38 cellular contexts compared by ENCODE assay signal in the genomic region with DNA sequence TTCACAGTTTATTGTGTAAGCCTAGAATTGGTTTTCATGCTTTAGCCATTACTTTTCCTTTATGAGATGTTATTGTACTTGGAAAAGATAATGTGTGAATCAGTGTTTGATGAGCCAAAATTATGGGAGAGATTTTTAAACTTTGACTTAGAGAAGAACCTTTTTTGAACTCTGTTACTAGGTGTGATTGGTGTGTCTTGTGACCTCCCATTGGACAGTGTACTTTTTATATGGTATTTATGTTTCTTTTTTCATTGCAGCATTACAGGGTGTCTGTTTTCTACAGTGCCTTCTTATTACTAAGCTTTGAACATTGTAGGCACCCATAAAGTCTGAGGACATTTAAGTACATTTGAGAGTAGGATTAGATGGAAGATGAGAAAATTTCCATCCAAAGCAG.
"Had no signal": no experiment of that assay in that cellular context is flagged by ENCODE, and none has a peak within 500 bp of the region (broad histone marks: within the 10 kb centered on the region; RNA-seq: fewer than 3 reads in every experiment).

No MANE protein-coding gene starts in this region.

- H3K9me3 Mint-ChIP-seq: activated CD4-positive, alpha-beta memory T cell treated with anti-CD3 and anti-CD28 coated beads for 36 hours; activated CD4-positive, alpha-beta T cell treated with anti-CD3 and anti-CD28 coated beads, Interleukin-2, amount 10 ng/mL, durations not matched to agents 24 days and 14 days; activated naive CD4-positive, alpha-beta T cell treated with anti-CD3 and anti-CD28 coated beads, Interleukin-2, amount 50 U/mL, for 72 hours; activated T-cell treated with anti-CD3 and anti-CD28 coated beads, Interleukin-2, amount 50 U/mL, for 4 hours; activated T-cell treated with anti-CD3 and anti-CD28 coated beads, Interleukin-2, amount 50 U/mL, for 72 hours; activated T-helper 17 cell treated with anti-CD3 and anti-CD28 coated beads, Interleukin-2, amount 50 U/mL, for 72 hours; central memory CD8-positive, alpha-beta T cell; T-helper 2 cell treated with Interferon-gamma antibody and Interleukin-4, amounts not matched to agents 5 μg/mL and 100 μg/mL, for 36 hours had no signal

- H3K9me3 ChIP-seq: adrenal gland, body of pancreas had no signal

- H3K4me3 Mint-ChIP-seq: activated B cell treated with CpG ODN at 0.5 μM for 24 hours; activated CD4-positive, alpha-beta memory T cell treated with anti-CD3 and anti-CD28 coated beads for 36 hours; activated CD4-positive, alpha-beta T cell treated with anti-CD3 and anti-CD28 coated beads, Interleukin-2, amount 10 ng/mL, durations not matched to agents 24 days and 14 days; activated CD8-positive, alpha-beta T cell treated with anti-CD3 and anti-CD28 coated beads for 36 hours; activated naive CD4-positive, alpha-beta T cell treated with anti-CD3 and anti-CD28 coated beads for 36 hours; activated naive CD8-positive, alpha-beta T cell treated with anti-CD3 and anti-CD28 coated beads for 36 hours; activated T-cell treated with anti-CD3 and anti-CD28 coated beads, Interleukin-2, amount 50 U/mL, for 4 hours; activated T-cell treated with anti-CD3 and anti-CD28 coated beads, Interleukin-2, amount 50 U/mL, for 72 hours; activated T-helper 1 cell treated with anti-CD3 and anti-CD28 coated beads, Interleukin-12 subunit alpha, Interleukin-12 subunit beta, Interleukin-2, Interleukin-4 antibody, amounts not matched to agents 30 ng/mL and 10 ng/mL and 1 ng/mL, durations not matched to agents 14 hours and 24 hours and 36 hours; activated T-helper 17 cell treated with anti-CD3 and anti-CD28 coated beads, Interleukin-2, amount 50 U/mL, for 72 hours; central memory CD8-positive, alpha-beta T cell; T-helper 1 cell treated with Interleukin-12 subunit alpha and Interleukin-12 subunit beta and Interleukin-4 antibody, amounts not matched to agents 30 μg/mL and 1 μg/mL, for 36 hours; T-helper 2 cell treated with Interferon-gamma antibody and Interleukin-4, amounts not matched to agents 5 μg/mL and 100 μg/mL, for 36 hours had no signal

- H3K27me3 Mint-ChIP-seq: activated CD4-positive, alpha-beta memory T cell treated with anti-CD3 and anti-CD28 coated beads for 36 hours; activated CD4-positive, alpha-beta T cell treated with anti-CD3 and anti-CD28 coated beads, Interleukin-2, amount 10 ng/mL, durations not matched to agents 24 days and 14 days; central memory CD8-positive, alpha-beta T cell had no signal

- H3K36me3 Mint-ChIP-seq: activated CD4-positive, alpha-beta memory T cell treated with anti-CD3 and anti-CD28 coated beads for 36 hours; activated naive CD4-positive, alpha-beta T cell treated with anti-CD3 and anti-CD28 coated beads, Interleukin-2, amount 50 U/mL, for 72 hours had no signal

- H3K36me3 ChIP-seq: adrenal gland, brain microvascular endothelial cell, breast epithelium had no signal

- ATAC-seq: activated CD8-positive, alpha-beta T cell treated with anti-CD3 and anti-CD28 coated beads for 36 hours; activated naive CD4-positive, alpha-beta T cell treated with anti-CD3 and anti-CD28 coated beads, Interleukin-2, amount 50 U/mL, for 72 hours; activated T-cell treated with anti-CD3 and anti-CD28 coated beads, Interleukin-2, amount 50 U/mL, for 4 hours; activated T-cell treated with anti-CD3 and anti-CD28 coated beads, Interleukin-2, amount 50 U/mL, for 72 hours; activated T-helper 17 cell treated with anti-CD3 and anti-CD28 coated beads, Interleukin-2, amount 50 U/mL, for 72 hours had no signal

- H3K4me3 ChIP-seq: adrenal gland, body of pancreas, breast epithelium had no signal

- H3K27ac ChIP-seq: adrenal gland, brain microvascular endothelial cell, breast epithelium, VCaP had no signal

- FAIRE-seq: astrocyte, TTC549 had no signal

- H3K4me1 Mint-ChIP-seq: activated B cell treated with CpG ODN at 0.5 μM for 24 hours; activated CD4-positive, alpha-beta T cell treated with anti-CD3 and anti-CD28 coated beads, Interleukin-2, amount 10 ng/mL, durations not matched to agents 24 days and 14 days; activated naive CD8-positive, alpha-beta T cell treated with anti-CD3 and anti-CD28 coated beads for 36 hours; activated T-helper 17 cell treated with anti-CD3 and anti-CD28 coated beads, Interleukin-2, amount 50 U/mL, for 72 hours; central memory CD8-positive, alpha-beta T cell had no signal

- H3K27ac Mint-ChIP-seq: activated B cell treated with CpG ODN at 0.5 μM for 24 hours; activated CD4-positive, alpha-beta memory T cell treated with anti-CD3 and anti-CD28 coated beads for 36 hours; activated CD4-positive, alpha-beta T cell treated with anti-CD3 and anti-CD28 coated beads, Interleukin-2, amount 10 ng/mL, durations not matched to agents 24 days and 14 days; activated CD8-positive, alpha-beta T cell treated with anti-CD3 and anti-CD28 coated beads for 36 hours; activated naive CD4-positive, alpha-beta T cell treated with anti-CD3 and anti-CD28 coated beads for 36 hours; activated naive CD4-positive, alpha-beta T cell treated with anti-CD3 and anti-CD28 coated beads, Interleukin-2, amount 50 U/mL, for 72 hours; activated naive CD8-positive, alpha-beta T cell treated with anti-CD3 and anti-CD28 coated beads for 36 hours; activated T-cell treated with anti-CD3 and anti-CD28 coated beads, Interleukin-2, amount 50 U/mL, for 72 hours; activated T-helper 1 cell treated with anti-CD3 and anti-CD28 coated beads, Interleukin-12 subunit alpha, Interleukin-12 subunit beta, Interleukin-2, Interleukin-4 antibody, amounts not matched to agents 30 ng/mL and 10 ng/mL and 1 ng/mL, durations not matched to agents 14 hours and 24 hours and 36 hours; activated T-helper 17 cell treated with anti-CD3 and anti-CD28 coated beads, Interleukin-2, amount 50 U/mL, for 72 hours; T-helper 1 cell treated with Interleukin-12 subunit alpha and Interleukin-12 subunit beta and Interleukin-4 antibody, amounts not matched to agents 30 μg/mL and 1 μg/mL, for 36 hours; T-helper 2 cell treated with Interferon-gamma antibody and Interleukin-4, amounts not matched to agents 5 μg/mL and 100 μg/mL, for 36 hours had no signal

- H3K27me3 ChIP-seq: adrenal gland, body of pancreas, brain microvascular endothelial cell, breast epithelium had no signal

- DNase-seq: activated B cell treated with CpG ODN at 0.5 μM for 24 hours; activated CD4-positive, alpha-beta memory T cell treated with anti-CD3 and anti-CD28 coated beads for 36 hours; activated CD4-positive, alpha-beta T cell treated with anti-CD3 and anti-CD28 coated beads for 4 hours; activated CD4-positive, alpha-beta T cell treated with anti-CD3 and anti-CD28 coated beads, Interleukin-2, amount 10 ng/mL, durations not matched to agents 24 days and 14 days; activated CD4-positive, alpha-beta T cell treated with anti-CD3 and anti-CD28 coated beads, Interleukin-2, amount 50 U/mL, for 1 hour; activated CD4-positive, alpha-beta T cell treated with anti-CD3 and anti-CD28 coated beads, Interleukin-2, amount 50 U/mL, for 4 hours; activated CD4-positive, CD25-positive, alpha-beta regulatory T cell treated with anti-CD3 and anti-CD28 coated beads, Interleukin-2, amount 50 U/mL, for 72 hours; activated CD8-positive, alpha-beta memory T cell treated with anti-CD3 and anti-CD28 coated beads, Interleukin-2, amount 50 U/mL, for 4 hours; activated CD8-positive, alpha-beta T cell treated with anti-CD3 and anti-CD28 coated beads for 36 hours; activated effector memory CD4-positive, alpha-beta T cell treated with anti-CD3 and anti-CD28 coated beads, Interleukin-2, amount 50 U/mL, for 16 hours; activated gamma-delta T cell treated with Interleukin-2 at 50 U/mL for 16 hours; activated naive CD4-positive, alpha-beta T cell; activated naive CD4-positive, alpha-beta T cell treated with anti-CD3 and anti-CD28 coated beads for 36 hours; activated naive CD4-positive, alpha-beta T cell treated with anti-CD3 and anti-CD28 coated beads, Interleukin-2, amount 50 U/mL, for 16 hours; activated naive CD8-positive, alpha-beta T cell treated with anti-CD3 and anti-CD28 coated beads for 36 hours; activated T-cell treated with anti-CD3 and anti-CD28 coated beads for 4 hours; activated T-cell treated with anti-CD3 and anti-CD28 coated beads, Interleukin-2, amount 50 U/mL, for 1 hour; activated T-cell treated with anti-CD3 and anti-CD28 coated beads, Interleukin-2, amount 50 U/mL, for 4 hours; activated T-cell treated with anti-CD3 and anti-CD28 coated beads, Interleukin-2, amount 50 U/mL, for 72 hours; adrenal gland; amniotic stem cell; aorta; body of pancreas; brain microvascular endothelial cell; cerebellar nuclear complex; T-helper 1 cell; T-helper 2 cell; T-helper 9 cell had no signal

- H3K4me1 ChIP-seq: adrenal gland, body of pancreas, breast epithelium had no signal
